ENCODE assay signal across 8 cellular contexts in genomic region chr6:122400121-122400450, GRCh38. TPM values are rescaled to one million over a fixed set of nuclear protein-coding genes. Genes with fewer than 3 reads are reported as not detected.
DNase-seq lines count a peak whose midpoint lies in the region; ATAC-seq, FAIRE-seq and TF ChIP-seq lines count a peak whose summit lies in the region.

No MANE protein-coding gene starts in this region.

- no peak for FAIRE-seq in RCC 7860 (lab: Jason Lieb, UNC)

- peaks cover 25% of the 10 kb centered on the region for H3K4me1 ChIP-seq in CD4-positive, CD25-positive, alpha-beta regulatory T cell (ENCODE audit: control insufficient read depth, insufficient read depth, low read length, poor library complexity, severe bottlenecking)
- H3K4me1 ChIP-seq in adrenal gland (replicated peaks in 1 of 2) (peaks cover 12 to 47% of the 10 kb centered on the region in 2 donors), lower lobe of right lung (peaks cover 12% of the 10 kb centered on the region), urinary bladder (ENCODE audit: insufficient read depth) (no peaks in the 10 kb centered on the region)

- WGBS in adrenal gland, 4 donors = 0 to 1% (median 0%) methylated on average over 6 to 20 of the region's 20 CpGs
- WGBS in urinary bladder = under 1% methylated on average over 20 of the region's 20 CpGs

- DNase-seq in CD4-positive, CD25-positive, alpha-beta regulatory T cell = no peak
- DNase-seq in HuH-7 (ENCODE audit: low spot score) (peak; percentile 24), adrenal gland (peak in 2 of 7 donors; percentile 39 to 54), lower lobe of right lung (no peak), RCC 7860 (ENCODE audit: low spot score) (no peak), left lobe of liver (ENCODE audit: low spot score) (no peak)

- peak overlapping the region; percentile 87 for H3K4me3 ChIP-seq in CD4-positive, CD25-positive, alpha-beta regulatory T cell (ENCODE audit: low read depth, low read length)
- H3K4me3 ChIP-seq in adrenal gland (peak overlapping the region; percentile 82 to 100 (median 91)), lower lobe of right lung (peak overlapping the region; percentile 99), urinary bladder (ENCODE audit: low read depth, low read length) (peak overlapping the region; percentile 96)

- no peaks in the 10 kb centered on the region for H3K27me3 Mint-ChIP-seq in CD4-positive, CD25-positive, alpha-beta regulatory T cell

- no peaks in the 10 kb centered on the region for H3K36me3 ChIP-seq in CD4-positive, CD25-positive, alpha-beta regulatory T cell (ENCODE audit: control insufficient read depth, insufficient read depth, low read length)
- H3K36me3 ChIP-seq in adrenal gland (replicated peaks in 1 of 2) (no peaks in the 10 kb centered on the region), lower lobe of right lung (no peaks in the 10 kb centered on the region), urinary bladder (ENCODE audit: insufficient read depth) (no peaks in the 10 kb centered on the region)

- H3K27ac ChIP-seq in CD4-positive, CD25-positive, alpha-beta regulatory T cell (ENCODE audit: insufficient read depth, low read length, poor library complexity, severe bottlenecking) = peak overlapping the region; percentile 84
- H3K27ac ChIP-seq in adrenal gland = peak overlapping the region; percentile 43 to 95 (median 85)
- peak overlapping the region; percentile 88 for H3K27ac ChIP-seq in lower lobe of right lung
- peak overlapping the region; percentile 41 for H3K27ac ChIP-seq in urinary bladder (ENCODE audit: low read depth)

- intact Hi-C loops in adrenal gland (cut with DNase I) (no loop called here), lower lobe of right lung (cut with DNase I) (no loop called here)

- peak in 1 of 2 donors; percentile 1 for ATAC-seq in CD4-positive, CD25-positive, alpha-beta regulatory T cell (ENCODE audit: low read depth in 2 of 2)
- ATAC-seq in GM19468 (IDR thresholded peaks at IDR 0.05; ENCODE audit: extremely low read depth, unreplicated experiment) (peak; percentile 0), lower lobe of right lung (no peak), left lobe of liver (no peak)

- H3K9me3 Mint-ChIP-seq in CD4-positive, CD25-positive, alpha-beta regulatory T cell = no peaks in the 10 kb centered on the region

- no peak for TF ChIP-seq POLR2A in adrenal gland (IDR thresholded peaks at IDR 0.05)

- peaks cover 20 to 44% (median 21%) of the 10 kb centered on the region in 4 donors for H3K4me1 Mint-ChIP-seq in CD4-positive, CD25-positive, alpha-beta regulatory T cell

- H3K9me3 ChIP-seq in CD4-positive, CD25-positive, alpha-beta regulatory T cell (ENCODE audit: control insufficient read depth in 2 of 2, low read length in 2 of 2) = no peaks in the 10 kb centered on the region
- H3K9me3 ChIP-seq in adrenal gland (replicated peaks in 1 of 3) (no peaks in the 10 kb centered on the region), lower lobe of right lung (no peaks in the 10 kb centered on the region)

- H3K27me3 ChIP-seq in CD4-positive, CD25-positive, alpha-beta regulatory T cell (ENCODE audit: control insufficient read depth, insufficient read depth, low read length) = no peaks in the 10 kb centered on the region
- H3K27me3 ChIP-seq in adrenal gland (no peaks in the 10 kb centered on the region), lower lobe of right lung (ENCODE audit: low read depth) (no peaks in the 10 kb centered on the region)

- H3K27ac Mint-ChIP-seq in CD4-positive, CD25-positive, alpha-beta regulatory T cell = peak overlapping the region; percentile 52 to 99 (median 97)

- TF ChIP-seq CTCF in adrenal gland (IDR thresholded peaks at IDR 0.05) = no peak
- TF ChIP-seq CTCF in lower lobe of right lung (IDR thresholded peaks at IDR 0.05) = no peak

- H3K36me3 Mint-ChIP-seq in CD4-positive, CD25-positive, alpha-beta regulatory T cell = peaks cover 4% of the 10 kb centered on the region

- peak overlapping the region; percentile 96 to 99 (median 98) for H3K4me3 Mint-ChIP-seq in CD4-positive, CD25-positive, alpha-beta regulatory T cell

RNA-seq across cellular contexts. Expression of gene HSF2, which starts 0.6 kb away (rescaled TPM):
- total RNA-seq in CD4-positive, CD25-positive, alpha-beta regulatory T cell = 18.5 TPM
- 10 to 100 TPM; 12.5 to 24.6 (median 19.7) TPM for polyA plus RNA-seq in CD4-positive, CD25-positive, alpha-beta regulatory T cell
- 10 to 100 TPM; 15.0 to 40.1 (median 19.5) TPM for total RNA-seq in adrenal gland
- 10 to 100 TPM; 14.6 to 41.8 (median 16.5) TPM for polyA plus RNA-seq in adrenal gland
- 11.0 TPM for total RNA-seq in lower lobe of right lung
- 39.9 TPM for total RNA-seq in urinary bladder
- 14.6 TPM for polyA plus RNA-seq in urinary bladder
- 1.8 TPM for total RNA-seq in left lobe of liver
